10 cellular contexts compared by ENCODE assay signal in the genomic region with DNA sequence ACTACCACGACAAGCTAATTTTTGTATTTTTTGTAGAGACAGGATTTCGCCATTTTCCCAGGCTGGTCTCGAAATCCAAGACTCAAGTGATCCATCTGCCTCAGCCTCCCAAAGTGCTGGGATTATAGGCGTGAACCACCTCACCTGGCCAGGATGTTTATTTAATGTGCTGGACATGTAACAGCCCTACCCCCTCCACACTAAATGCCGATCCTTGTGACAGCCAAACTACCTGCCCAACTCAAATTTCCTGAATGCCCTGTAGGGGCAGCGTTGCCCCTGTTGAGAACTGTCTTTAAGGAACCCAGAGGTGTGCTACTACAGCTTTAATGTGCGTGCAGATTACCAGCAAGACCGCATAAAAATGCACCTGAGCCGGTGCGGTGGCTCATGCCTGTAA.
A peak's percentile ranks its signal among the peaks of the same experiment; 100 is the strongest.
DNase-seq lines count a peak whose midpoint lies in the region; ATAC-seq and TF ChIP-seq lines count a peak whose summit lies in the region.
"Had no signal": no experiment of that assay in that cellular context is flagged by ENCODE, and none has a peak within 500 bp of the region (broad histone marks: within the 10 kb centered on the region; RNA-seq: fewer than 3 reads in every experiment).

No MANE protein-coding gene starts in this region.

- no peaks in the 10 kb centered on the region for H3K4me1 ChIP-seq in iPS DF 6.9 (ENCODE audit: control insufficient read depth, insufficient read depth, low read length)

- H3K4me3 Mint-ChIP-seq in stimulated activated effector memory CD8-positive, alpha-beta T cell treated with anti-CD3 and anti-CD28 coated beads, Interleukin-12 subunit alpha, Interleukin-12 subunit beta, amount 100 ng/mL, for 72 hours = no peak overlapping the region

- H3K27me3 ChIP-seq in iPS DF 6.9 (ENCODE audit: control insufficient read depth, insufficient read depth, low read length) = no peaks in the 10 kb centered on the region
- H3K27me3 ChIP-seq: testis had no signal

- no CpG with 5 or more reads among the region's 10 CpGs for WGBS in iPS DF 6.9 (ENCODE audit: insufficient coverage, insufficient read length)

- no peaks in the 10 kb centered on the region for H3K36me3 ChIP-seq in iPS DF 6.9 (ENCODE audit: control insufficient read depth, insufficient read depth, low read length)

- DNase-seq in COLO668 (lab: John Stamatoyannopoulos, UW; ENCODE audit: unreplicated experiment) = peak; percentile 47
- no peak for DNase-seq in GM12865 (ENCODE audit: low read depth)
- DNase-seq in RPMI8226 = peak; percentile 5
- peak; percentile 61 for DNase-seq in iPS DF 6.9 (ENCODE audit: low read depth, low spot score)
- DNase-seq in activated CD4-positive, CD25-positive, alpha-beta regulatory T cell treated with anti-CD3 and anti-CD28 coated beads, Interleukin-2, amount 50 U/mL, for 72 hours = no peak
- no peak for DNase-seq in NCI-H2227 treated with DMSO at 0.1 percent for 48 hours (lab: John Stamatoyannopoulos, UW)
- DNase-seq in stimulated activated effector memory CD8-positive, alpha-beta T cell treated with anti-CD3 and anti-CD28 coated beads, Interleukin-12 subunit alpha, Interleukin-12 subunit beta, amount 100 ng/mL, for 72 hours (ENCODE audit: low spot score in 2 of 2) = no peak
- DNase-seq: activated CD4-positive, alpha-beta T cell treated with anti-CD3 and anti-CD28 coated beads, Interleukin-2, amount 50 U/mL, for 4 hours; amygdala; testis had no signal

- H3K4me3 ChIP-seq in GM12865 (ENCODE audit: low read depth, low read length) = no peak overlapping the region
- no peak overlapping the region for H3K4me3 ChIP-seq in iPS DF 6.9 (ENCODE audit: low read length)
- H3K4me3 ChIP-seq: testis had no signal

- no peaks in the 10 kb centered on the region for H3K9me3 ChIP-seq in iPS DF 6.9 (ENCODE audit: control insufficient read depth, insufficient read depth, low read length)
- H3K9me3 ChIP-seq: testis had no signal

- ATAC-seq in stimulated activated effector memory CD8-positive, alpha-beta T cell treated with anti-CD3 and anti-CD28 coated beads, Interleukin-12 subunit alpha, Interleukin-12 subunit beta, amount 100 ng/mL, for 72 hours = no peak

- H3K27ac Mint-ChIP-seq in stimulated activated effector memory CD8-positive, alpha-beta T cell treated with anti-CD3 and anti-CD28 coated beads, Interleukin-12 subunit alpha, Interleukin-12 subunit beta, amount 100 ng/mL, for 72 hours = no peak overlapping the region

- no peak overlapping the region for H3K27ac ChIP-seq in iPS DF 6.9 (ENCODE audit: low read length)
- H3K27ac ChIP-seq: testis had no signal

- no peaks in the 10 kb centered on the region for H3K36me3 Mint-ChIP-seq in stimulated activated effector memory CD8-positive, alpha-beta T cell treated with anti-CD3 and anti-CD28 coated beads, Interleukin-12 subunit alpha, Interleukin-12 subunit beta, amount 100 ng/mL, for 72 hours

- TF ChIP-seq CTCF in GM12865 (IDR thresholded peaks at IDR 0.05; ENCODE audit: insufficient read depth, low read depth, low read length, missing control alignments) = peak; percentile 8

- H3K4me1 Mint-ChIP-seq in stimulated activated effector memory CD8-positive, alpha-beta T cell treated with anti-CD3 and anti-CD28 coated beads, Interleukin-12 subunit alpha, Interleukin-12 subunit beta, amount 100 ng/mL, for 72 hours = no peaks in the 10 kb centered on the region

- H3K9me3 Mint-ChIP-seq in stimulated activated effector memory CD8-positive, alpha-beta T cell treated with anti-CD3 and anti-CD28 coated beads, Interleukin-12 subunit alpha, Interleukin-12 subunit beta, amount 100 ng/mL, for 72 hours = no peaks in the 10 kb centered on the region

Comparison
In these comparisons a context has a peak if more than half of its experiments do, and no peak if none do; other contexts are left out.
1. DNase-seq: peak in COLO668 (single experiment), RPMI8226 (single experiment) and iPS DF 6.9 (single experiment); none in GM12865 (single experiment), activated CD4-positive, CD25-positive, alpha-beta regulatory T cell treated with anti-CD3 and anti-CD28 coated beads, Interleukin-2, amount 50 U/mL, for 72 hours (single experiment), NCI-H2227 treated with DMSO at 0.1 percent for 48 hours (single experiment) and stimulated activated effector memory CD8-positive, alpha-beta T cell treated with anti-CD3 and anti-CD28 coated beads, Interleukin-12 subunit alpha, Interleukin-12 subunit beta, amount 100 ng/mL, for 72 hours (0 of 2).